Comparison of ENCODE assay signal across 29 cellular contexts in the genomic region with DNA sequence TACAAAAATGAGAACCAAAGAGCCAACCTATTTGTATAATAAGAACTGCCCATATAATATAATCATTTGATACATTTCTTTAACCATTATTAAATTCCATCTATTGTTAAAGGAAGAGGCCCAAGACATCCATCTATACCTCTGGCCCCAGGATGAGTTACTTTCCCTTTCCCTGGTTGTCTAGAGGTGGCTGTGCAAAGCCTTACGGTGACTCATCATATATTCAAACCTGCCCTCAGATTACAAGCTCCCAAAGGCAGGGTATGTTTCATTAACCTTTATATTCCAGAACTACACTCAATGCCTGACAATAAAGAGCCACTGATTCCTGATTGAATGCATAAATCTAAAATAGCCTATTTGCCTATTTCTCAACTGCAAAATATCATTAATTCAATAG.
A peak's percentile ranks its signal among the peaks of the same experiment; 100 is the strongest.
DNase-seq lines count a peak whose midpoint lies in the region; ATAC-seq, FAIRE-seq and TF ChIP-seq lines count a peak whose summit lies in the region.
"Had no signal": no experiment of that assay in that cellular context is flagged by ENCODE, and none has a peak within 500 bp of the region (broad histone marks: within the 10 kb centered on the region; RNA-seq: fewer than 3 reads in every experiment).

No MANE protein-coding gene starts in this region.

- no peaks in the 10 kb centered on the region for H4K20me1 ChIP-seq in HepG2 (ENCODE audit: insufficient read depth, low read length)

- no peak for TF ChIP-seq RAD21 in HepG2 (CRISPR knock-in tag; IDR thresholded peaks at IDR 0.05)

- no peak for ATAC-seq in HepG2
- no peak for ATAC-seq in right lobe of liver
- no peak for ATAC-seq in natural killer cell treated with Interleukin-12 subunit alpha and Interleukin-12 subunit beta and Interleukin-15 and Interleukin-18, amount 100 ng/mL, for 72 hours
- no peak for ATAC-seq in activated T-cell treated with anti-CD3 and anti-CD28 coated beads, Interleukin-2, amount 50 U/mL, for 72 hours (replicated peaks in 1 of 2)
- ATAC-seq: activated naive CD8-positive, alpha-beta T cell treated with anti-CD3 and anti-CD28 coated beads, Interleukin-2, amount 50 U/mL, for 24 hours; activated T-cell treated with anti-CD3 and anti-CD28 coated beads, Interleukin-2, amount 50 U/mL, for 4 hours; gastroesophageal sphincter; naive thymus-derived CD8-positive, alpha-beta T cell had no signal

- TF ChIP-seq CTCF in HepG2 (CRISPR knock-in tag; IDR thresholded peaks at IDR 0.05) (no peak), right lobe of liver (IDR thresholded peaks at IDR 0.05) (no peak)

- no peak for TF ChIP-seq EP300 in HepG2 (IDR thresholded peaks at IDR 0.05; ENCODE audit: low read depth in 2 of 2, low read length in 2 of 2)
- no peak for TF ChIP-seq EP300 in HepG2 (CRISPR knock-in tag; IDR thresholded peaks at IDR 0.05; ENCODE audit: borderline replicate concordance)

- peaks cover 15% of the 10 kb centered on the region for H3K9me3 Mint-ChIP-seq in natural killer cell treated with Interleukin-12 subunit alpha and Interleukin-12 subunit beta and Interleukin-15 and Interleukin-18, amount 100 ng/mL, for 72 hours
- H3K9me3 Mint-ChIP-seq in activated T-cell treated with anti-CD3 and anti-CD28 coated beads, Interleukin-2, amount 50 U/mL, for 72 hours: no peaks in the 10 kb centered on the region
- H3K9me3 Mint-ChIP-seq: stimulated activated naive CD8-positive, alpha-beta T cell treated with anti-CD3 and anti-CD28 coated beads, Interleukin-15, Interleukin-2, amounts not matched to agents 100 ng/mL and 50 ng/mL, for 24 hours had no signal

- H3K9me3 ChIP-seq in HepG2 (ENCODE audit: low read length) (no peaks in the 10 kb centered on the region; the same call in 1 of the 2 replicates), right lobe of liver (no peaks in the 10 kb centered on the region)
- H3K9me3 ChIP-seq: SJCRH30, thoracic aorta had no signal

- H3K4me1 ChIP-seq in HepG2 (ENCODE audit: insufficient read depth, low read length) (no peaks in the 10 kb centered on the region), right lobe of liver (no peaks in the 10 kb centered on the region)
- H3K4me1 ChIP-seq: gastroesophageal sphincter, SJCRH30 had no signal

- POLR2A ChIA-PET in HepG2 (lab: Yijun Ruan, JAX): no interaction called here

- peaks cover 3 to 4% of the 10 kb centered on the region in 2 donors for H3K27me3 Mint-ChIP-seq in natural killer cell treated with Interleukin-12 subunit alpha and Interleukin-12 subunit beta and Interleukin-15 and Interleukin-18, amount 100 ng/mL, for 72 hours
- no peaks in the 10 kb centered on the region for H3K27me3 Mint-ChIP-seq in activated T-cell treated with anti-CD3 and anti-CD28 coated beads, Interleukin-2, amount 50 U/mL, for 72 hours (ENCODE audit: low read depth)
- H3K27me3 Mint-ChIP-seq: activated CD4-positive, alpha-beta T cell treated with anti-CD3 and anti-CD28 coated beads, Interleukin-2, amount 10 ng/mL, durations not matched to agents 24 days and 14 days; activated naive CD8-positive, alpha-beta T cell treated with anti-CD3 and anti-CD28 coated beads, Interleukin-2, amount 50 U/mL, for 24 hours; stimulated activated naive CD8-positive, alpha-beta T cell treated with anti-CD3 and anti-CD28 coated beads, Interleukin-15, Interleukin-2, amounts not matched to agents 100 ng/mL and 50 ng/mL, for 24 hours had no signal

- no peak overlapping the region for H3K27ac Mint-ChIP-seq in natural killer cell treated with Interleukin-12 subunit alpha and Interleukin-12 subunit beta and Interleukin-15 and Interleukin-18, amount 100 ng/mL, for 72 hours
- H3K27ac Mint-ChIP-seq in activated T-cell treated with anti-CD3 and anti-CD28 coated beads, Interleukin-2, amount 50 U/mL, for 72 hours: no peak overlapping the region
- H3K27ac Mint-ChIP-seq: activated CD4-positive, alpha-beta T cell treated with anti-CD3 and anti-CD28 coated beads, Interleukin-2, amount 10 ng/mL, durations not matched to agents 24 days and 14 days; activated naive CD8-positive, alpha-beta T cell treated with anti-CD3 and anti-CD28 coated beads, Interleukin-2, amount 50 U/mL, for 24 hours; CD4-positive, CD25-positive, alpha-beta regulatory T cell; H9; naive thymus-derived CD8-positive, alpha-beta T cell; stimulated activated naive CD8-positive, alpha-beta T cell treated with anti-CD3 and anti-CD28 coated beads, Interleukin-15, Interleukin-2, amounts not matched to agents 100 ng/mL and 50 ng/mL, for 24 hours had no signal

- intact Hi-C loops in HepG2 (cut with micrococcal nuclease; ENCODE audit: unreplicated experiment): no loop called here
- intact Hi-C loops in right lobe of liver (cut with DNase I): no loop called here

- H2AFZ ChIP-seq in HepG2 (ENCODE audit: low read length): no peak overlapping the region
- H2AFZ ChIP-seq: PC-9 had no signal

- no peak overlapping the region for H3K27ac ChIP-seq in HepG2 (ENCODE audit: extremely low read length, insufficient read depth, low read length)
- no peak overlapping the region for H3K27ac ChIP-seq in right lobe of liver
- no peak overlapping the region for H3K27ac ChIP-seq in epithelial cell of prostate
- H3K27ac ChIP-seq: gastroesophageal sphincter, PC-9, SJCRH30, skin epidermis, thoracic aorta had no signal

- H3K4me3 ChIP-seq in HepG2 (replicated peaks in 1 of 3; ENCODE audit: insufficient read depth in 1 of 3, low read depth in 2 of 3, low read length in 3 of 3): no peak overlapping the region
- no peak overlapping the region for H3K4me3 ChIP-seq in right lobe of liver
- H3K4me3 ChIP-seq: gastroesophageal sphincter, PC-9, SJCRH30, skin epidermis, thoracic aorta had no signal

- H3K9ac ChIP-seq in HepG2 (ENCODE audit: insufficient read depth, low read depth, low read length): no peak overlapping the region

- WGBS in HepG2 (ENCODE audit: low lambda C conversion rate): 0% methylated on average over 1 of the region's 1 CpG
- WGBS in right lobe of liver (ENCODE audit: insufficient coverage, low coverage, low lambda C conversion rate, missing lambda C conversion rate): 54% methylated on average over 1 of the region's 1 CpG

- no peaks in the 10 kb centered on the region for H3K27me3 ChIP-seq in HepG2 (ENCODE audit: control insufficient read depth in 1 of 2, insufficient read depth in 2 of 2, low read length in 2 of 2)
- H3K27me3 ChIP-seq in right lobe of liver: no peaks in the 10 kb centered on the region
- H3K27me3 ChIP-seq: gastroesophageal sphincter, SJCRH30 had no signal

- in situ Hi-C loops in HepG2 (cut with HindIII; ENCODE audit: extremely low pct_ligation_motif_present, low pct_unique_long_range_greater_than_20kb): no loop called here

- H3K4me3 Mint-ChIP-seq in natural killer cell treated with Interleukin-12 subunit alpha and Interleukin-12 subunit beta and Interleukin-15 and Interleukin-18, amount 100 ng/mL, for 72 hours: no peak overlapping the region
- H3K4me3 Mint-ChIP-seq in activated T-cell treated with anti-CD3 and anti-CD28 coated beads, Interleukin-2, amount 50 U/mL, for 72 hours: no peak overlapping the region
- H3K4me3 Mint-ChIP-seq: activated CD4-positive, alpha-beta T cell treated with anti-CD3 and anti-CD28 coated beads, Interleukin-2, amount 10 ng/mL, durations not matched to agents 24 days and 14 days; activated naive CD8-positive, alpha-beta T cell treated with anti-CD3 and anti-CD28 coated beads, Interleukin-2, amount 50 U/mL, for 24 hours; activated T-cell treated with anti-CD3 and anti-CD28 coated beads, Interleukin-2, amount 50 U/mL, for 4 hours; CD4-positive, CD25-positive, alpha-beta regulatory T cell; H9; naive thymus-derived CD8-positive, alpha-beta T cell; stimulated activated naive CD8-positive, alpha-beta T cell treated with anti-CD3 and anti-CD28 coated beads, Interleukin-15, Interleukin-2, amounts not matched to agents 100 ng/mL and 50 ng/mL, for 24 hours had no signal

- no peaks in the 10 kb centered on the region for H3K4me1 Mint-ChIP-seq in natural killer cell treated with Interleukin-12 subunit alpha and Interleukin-12 subunit beta and Interleukin-15 and Interleukin-18, amount 100 ng/mL, for 72 hours (ENCODE audit: low read depth in 2 of 2)
- no peaks in the 10 kb centered on the region for H3K4me1 Mint-ChIP-seq in activated T-cell treated with anti-CD3 and anti-CD28 coated beads, Interleukin-2, amount 50 U/mL, for 72 hours (ENCODE audit: low read depth)
- H3K4me1 Mint-ChIP-seq: activated CD4-positive, alpha-beta T cell treated with anti-CD3 and anti-CD28 coated beads, Interleukin-2, amount 10 ng/mL, durations not matched to agents 24 days and 14 days; activated naive CD8-positive, alpha-beta T cell treated with anti-CD3 and anti-CD28 coated beads, Interleukin-2, amount 50 U/mL, for 24 hours; CD4-positive, CD25-positive, alpha-beta regulatory T cell had no signal

- H3K36me3 ChIP-seq in HepG2 (replicated peaks in 1 of 2; ENCODE audit: control insufficient read depth in 1 of 2, insufficient read depth in 2 of 2, low read length in 2 of 2): no peaks in the 10 kb centered on the region
- no peaks in the 10 kb centered on the region for H3K36me3 ChIP-seq in right lobe of liver
- H3K36me3 ChIP-seq: gastroesophageal sphincter, SJCRH30, thoracic aorta had no signal

- CTCF ChIA-PET in HepG2 (lab: Yijun Ruan, JAX; ENCODE audit: low intra/inter-chr PET ratio, low total read pairs): no interaction called here

- no peak overlapping the region for H3K4me2 ChIP-seq in HepG2 (ENCODE audit: low read depth, low read length)
- H3K4me2 ChIP-seq: PC-9 had no signal

- BruUV-seq in HepG2 (replicated peaks; lab: Mats Ljungman, UMichigan): no TSS peak

- no peaks in the 10 kb centered on the region for H3K79me2 ChIP-seq in HepG2 (ENCODE audit: insufficient read depth, low read length)

- FAIRE-seq in HepG2 (lab: Jason Lieb, UNC): no peak
- FAIRE-seq: colon, islet of Langerhans had no signal

- DNase-seq in HepG2 (ENCODE audit: low spot score) (no peak), right lobe of liver (no peak), RPMI7951 (ENCODE audit: low read depth) (peak; percentile 70), epithelial cell of prostate (ENCODE audit: low read depth, low spot score) (peak; percentile 8), NCI-H2107 treated with DMSO at 0.1 percent for 48 hours (lab: John Stamatoyannopoulos, UW; ENCODE audit: unreplicated experiment) (no peak), putamen (ENCODE audit: low spot score) (no peak)
- DNase-seq in natural killer cell treated with Interleukin-12 subunit alpha and Interleukin-12 subunit beta and Interleukin-15 and Interleukin-18, amount 100 ng/mL, for 72 hours (ENCODE audit: low spot score): no peak
- no peak for DNase-seq in activated T-cell treated with anti-CD3 and anti-CD28 coated beads, Interleukin-2, amount 50 U/mL, for 72 hours
- DNase-seq: 8988T; activated CD4-positive, alpha-beta T cell treated with anti-CD3 and anti-CD28 coated beads, Interleukin-2, amount 10 ng/mL, durations not matched to agents 24 days and 14 days; activated naive CD8-positive, alpha-beta T cell treated with anti-CD3 and anti-CD28 coated beads, Interleukin-2, amount 50 U/mL, for 24 hours; activated T-cell treated with anti-CD3 and anti-CD28 coated beads, Interleukin-2, amount 50 U/mL, for 4 hours; CD4-positive, CD25-positive, alpha-beta regulatory T cell; effector CD8-positive, alpha-beta T cell; erythroblast; GDM1; H9; naive thymus-derived CD8-positive, alpha-beta T cell; NCI-H146; NCI-H524; PC-9; SJCRH30; T1000 had no signal

- H3K36me3 Mint-ChIP-seq in natural killer cell treated with Interleukin-12 subunit alpha and Interleukin-12 subunit beta and Interleukin-15 and Interleukin-18, amount 100 ng/mL, for 72 hours: no peaks in the 10 kb centered on the region
- no peaks in the 10 kb centered on the region for H3K36me3 Mint-ChIP-seq in activated T-cell treated with anti-CD3 and anti-CD28 coated beads, Interleukin-2, amount 50 U/mL, for 72 hours (ENCODE audit: insufficient read depth in 2 of 2)
- H3K36me3 Mint-ChIP-seq: CD4-positive, CD25-positive, alpha-beta regulatory T cell; naive thymus-derived CD8-positive, alpha-beta T cell had no signal

- TF ChIP-seq POLR2A in HepG2 (IDR thresholded peaks at IDR 0.05; ENCODE audit: insufficient read depth in 1 of 2, low read depth in 2 of 2, low read length in 2 of 2) (no peak), right lobe of liver (IDR thresholded peaks at IDR 0.05) (no peak)

Comparison
In these comparisons a context has a peak if more than half of its experiments do, and no peak if none do; other contexts are left out.
1. DNase-seq: peak in RPMI7951 (single experiment) and epithelial cell of prostate (single experiment); none in HepG2 (single experiment), right lobe of liver (0 of 3), natural killer cell treated with Interleukin-12 subunit alpha and Interleukin-12 subunit beta and Interleukin-15 and Interleukin-18, amount 100 ng/mL, for 72 hours (single experiment), NCI-H2107 treated with DMSO at 0.1 percent for 48 hours (single experiment), putamen (single experiment) and activated T-cell treated with anti-CD3 and anti-CD28 coated beads, Interleukin-2, amount 50 U/mL, for 72 hours (0 of 2).